In the genomic region with DNA sequence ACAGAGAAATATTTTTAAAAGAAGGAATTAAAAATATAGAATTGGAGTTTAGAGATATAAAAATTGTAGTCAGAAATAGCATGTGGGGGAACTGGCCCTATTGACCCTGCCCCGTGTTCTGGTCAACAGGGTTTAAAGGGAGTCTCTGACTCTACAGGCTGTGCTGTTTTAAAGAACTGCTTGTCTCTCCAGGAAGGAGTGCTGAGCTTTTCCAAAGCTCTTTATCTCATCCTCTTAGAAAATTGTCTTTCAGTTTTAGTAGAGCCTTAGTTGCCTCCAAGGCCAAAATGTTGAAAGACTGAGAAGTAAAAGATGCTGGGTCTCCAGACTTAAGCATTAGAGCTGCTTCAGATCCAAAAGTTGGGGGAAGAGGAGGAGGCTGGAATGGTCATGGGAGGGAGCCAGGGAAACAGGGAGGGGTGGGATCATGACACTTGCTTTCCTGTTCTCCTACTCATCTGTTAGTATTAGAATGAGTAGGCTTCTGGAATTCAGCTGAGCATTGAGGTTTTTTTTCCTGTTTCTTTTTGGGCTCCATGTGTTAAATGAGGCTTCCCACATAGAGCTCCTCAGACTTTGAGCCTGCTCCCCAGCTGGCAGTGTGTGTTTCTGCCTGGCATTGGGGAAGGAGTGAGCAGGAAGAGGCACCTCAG, we compare ENCODE assay signal across 16 cellular contexts.
DNase-seq lines count a peak whose midpoint lies in the region; ATAC-seq and TF ChIP-seq lines count a peak whose summit lies in the region.
"Had no signal": no experiment of that assay in that cellular context is flagged by ENCODE, and none has a peak within 500 bp of the region (broad histone marks: within the 10 kb centered on the region; RNA-seq: fewer than 3 reads in every experiment).

No MANE protein-coding gene starts in this region.

- H3K9me3 ChIP-seq in MG63, result no peaks in the 10 kb centered on the region
- no peaks in the 10 kb centered on the region for H3K9me3 ChIP-seq in osteoblast (ENCODE audit: low read depth, low read length)
- H3K9me3 ChIP-seq: A549, HAP-1 had no signal

- no peak overlapping the region for H3K4me2 ChIP-seq in osteoblast (ENCODE audit: insufficient read depth, low read length)
- H3K4me2 ChIP-seq: A549 had no signal

- peaks cover 4% of the 10 kb centered on the region for H3K4me1 ChIP-seq in osteoblast (ENCODE audit: insufficient read depth, low read length)
- H3K4me1 ChIP-seq: A549 had no signal

- no peaks in the 10 kb centered on the region for H3K36me3 ChIP-seq in MG63
- H3K36me3 ChIP-seq in osteoblast (ENCODE audit: insufficient read depth, low read length), result no peaks in the 10 kb centered on the region
- H3K36me3 ChIP-seq: HAP-1 had no signal

- no peak overlapping the region for H3K27ac ChIP-seq in osteoblast (ENCODE audit: low read depth, low read length)
- H3K27ac ChIP-seq: A549 had no signal

- TF ChIP-seq CTCF in fibroblast of pulmonary artery (IDR thresholded peaks at IDR 0.05; ENCODE audit: low read length, missing control alignments) (no peak), osteoblast (IDR thresholded peaks at IDR 0.05; ENCODE audit: extremely low read depth, low read depth, low read length) (no peak)

- no peaks in the 10 kb centered on the region for H3K79me2 ChIP-seq in osteoblast (ENCODE audit: insufficient read depth, low read length)

- DNase-seq in EH (ENCODE audit: low read depth), result peak; percentile 37
- DNase-seq in MG63, result peak; percentile 36
- peak; percentile 15 for DNase-seq in fibroblast of pulmonary artery (ENCODE audit: low read depth)
- peak; percentile 8 for DNase-seq in osteoblast (ENCODE audit: insufficient read length, low spot score, missing footprints)
- no peak for DNase-seq in DMS53 treated with DMSO at 0.1 percent for 48 hours (lab: John Stamatoyannopoulos, UW; ENCODE audit: unreplicated experiment)
- DNase-seq in NCI-H2107 (lab: John Stamatoyannopoulos, UW), result no peak
- DNase-seq: CD4-positive, alpha-beta memory T cell; DND-41; NCI-H146; NCI-H2081 treated with DMSO at 0.1 percent for 48 hours; NCI-H2227 treated with DMSO at 0.1 percent for 48 hours; NCI-H69 had no signal

- H2AFZ ChIP-seq in osteoblast (ENCODE audit: low read length), result peak overlapping the region; percentile 75

- ATAC-seq in GM18520 (IDR thresholded peaks at IDR 0.05; ENCODE audit: unreplicated experiment) (no peak), HG02973 (IDR thresholded peaks at IDR 0.05; ENCODE audit: unreplicated experiment) (no peak)
- ATAC-seq: A549 had no signal

- no peaks in the 10 kb centered on the region for H3K27me3 ChIP-seq in MG63
- H3K27me3 ChIP-seq in osteoblast (ENCODE audit: insufficient read depth, low read length), result peaks cover 2% of the 10 kb centered on the region

- no peaks in the 10 kb centered on the region for H4K20me1 ChIP-seq in osteoblast (ENCODE audit: insufficient read depth, low read length)

- H3K4me3 ChIP-seq in MG63 (no peak overlapping the region), fibroblast of pulmonary artery (replicated peaks; ENCODE audit: low read depth, low read length) (no peak overlapping the region), osteoblast (ENCODE audit: insufficient read depth, low read length) (no peak overlapping the region)
- H3K4me3 ChIP-seq: A549, HAP-1 had no signal

Comparison
In these comparisons a context has a peak if more than half of its experiments do, and no peak if none do; other contexts are left out.
1. DNase-seq: peak in EH (single experiment), MG63 (single experiment), fibroblast of pulmonary artery (single experiment) and osteoblast (single experiment); none in DMS53 treated with DMSO at 0.1 percent for 48 hours (single experiment) and NCI-H2107 (single experiment).